9 cellular contexts compared by ENCODE assay signal in genomic region chr5:134435525-134435924, GRCh38. TPM values are rescaled to one million over a fixed set of nuclear protein-coding genes. Genes with fewer than 3 reads are reported as not detected.
DNase-seq lines count a peak whose midpoint lies in the region; ATAC-seq and TF ChIP-seq lines count a peak whose summit lies in the region.
"Had no signal": no experiment of that assay in that cellular context is flagged by ENCODE, and none has a peak within 500 bp of the region (broad histone marks: within the 10 kb centered on the region; RNA-seq: fewer than 3 reads in every experiment).

No MANE protein-coding gene starts in this region.

- no peaks in the 10 kb centered on the region for H3K9me2 ChIP-seq in MM.1S (replicated peaks; ENCODE audit: insufficient read depth, low read length)

- peaks cover 33% of the 10 kb centered on the region for H3K4me1 Mint-ChIP-seq in activated T-cell treated with anti-CD3 and anti-CD28 coated beads, Interleukin-2, amount 50 U/mL, for 24 hours (ENCODE audit: low read depth)
- H3K4me1 Mint-ChIP-seq in stimulated activated memory B cell treated with anti-CD40 and anti-IgM and Interleukin-4, amounts not matched to agents 10 μg/mL and 1 μg/mL and 100 μg/mL, for 72 hours: peaks cover 60% of the 10 kb centered on the region

- peaks cover 10% of the 10 kb centered on the region for H3F3A ChIP-seq in MM.1S (ENCODE audit: insufficient read depth, low read length)

- no peaks in the 10 kb centered on the region for H3K9me3 ChIP-seq in MM.1S (replicated peaks; ENCODE audit: insufficient read depth, low read length)
- no peaks in the 10 kb centered on the region for H3K9me3 ChIP-seq in fibroblast of lung (ENCODE audit: control insufficient read depth, insufficient read depth, low read depth, low read length)

- H4K20me1 ChIP-seq in MM.1S (ENCODE audit: insufficient read depth, low read length) (no peaks in the 10 kb centered on the region), fibroblast of lung (ENCODE audit: control insufficient read depth, extremely low read depth, insufficient read depth, low read length) (no peaks in the 10 kb centered on the region)

- H3K9ac ChIP-seq in MM.1S (ENCODE audit: low read length) (peak overlapping the region; percentile 91; the same call in 1 of the 2 replicates), fibroblast of lung (ENCODE audit: insufficient read depth, low read length) (no peak overlapping the region)

- H3K36me3 Mint-ChIP-seq in activated T-cell treated with anti-CD3 and anti-CD28 coated beads, Interleukin-2, amount 50 U/mL, for 24 hours (ENCODE audit: low read depth): no peaks in the 10 kb centered on the region
- H3K36me3 Mint-ChIP-seq in stimulated activated memory B cell treated with anti-CD40 and anti-IgM and Interleukin-4, amounts not matched to agents 10 μg/mL and 1 μg/mL and 100 μg/mL, for 72 hours: no peaks in the 10 kb centered on the region

- H3K27me3 ChIP-seq in MM.1S (replicated peaks; ENCODE audit: insufficient read depth, low read length) (no peaks in the 10 kb centered on the region), fibroblast of lung (ENCODE audit: control insufficient read depth, insufficient read depth, low read length) (no peaks in the 10 kb centered on the region)

- TF ChIP-seq CTCF in MM.1S (IDR thresholded peaks at IDR 0.05; ENCODE audit: low read length) (no peak), fibroblast of lung (conservative IDR thresholded peaks at IDR 0.05 in 1 of 2, IDR thresholded peaks at IDR 0.05 in 1 of 2; ENCODE audit: low read depth in 1 of 2, low read length in 2 of 2) (no peak)

- H3K4me2 ChIP-seq in MM.1S (ENCODE audit: low read depth, low read length): no peak overlapping the region
- H3K4me2 ChIP-seq in fibroblast of lung (ENCODE audit: extremely low read depth, insufficient read depth, low read length): no peak overlapping the region

- no peak overlapping the region for H3K4me3 Mint-ChIP-seq in activated T-cell treated with anti-CD3 and anti-CD28 coated beads, Interleukin-2, amount 50 U/mL, for 24 hours
- no peak overlapping the region for H3K4me3 Mint-ChIP-seq in stimulated activated memory B cell treated with anti-CD40 and anti-IgM and Interleukin-4, amounts not matched to agents 10 μg/mL and 1 μg/mL and 100 μg/mL, for 72 hours

- H2AFZ ChIP-seq in MM.1S (ENCODE audit: low read length) (no peak overlapping the region), fibroblast of lung (ENCODE audit: low read length) (no peak overlapping the region)

- H3K9me3 Mint-ChIP-seq in activated T-cell treated with anti-CD3 and anti-CD28 coated beads, Interleukin-2, amount 50 U/mL, for 24 hours: no peaks in the 10 kb centered on the region
- H3K9me3 Mint-ChIP-seq in stimulated activated memory B cell treated with anti-CD40 and anti-IgM and Interleukin-4, amounts not matched to agents 10 μg/mL and 1 μg/mL and 100 μg/mL, for 72 hours: no peaks in the 10 kb centered on the region

- DNase-seq in activated T-cell treated with anti-CD3 and anti-CD28 coated beads, Interleukin-2, amount 50 U/mL, for 24 hours: no peak
- DNase-seq in activated T-cell treated with anti-CD3 and anti-CD28 coated beads, Interleukin-2, amount 50 U/mL, for 1 hour: no peak
- DNase-seq in MM.1S: no peak
- DNase-seq in fibroblast of lung (ENCODE audit: low read depth in 2 of 2): peak; percentile 53 to 82
- DNase-seq in HUDEP-2 (lab: John Stamatoyannopoulos, UW; ENCODE audit: unreplicated experiment in 76 of 76): no peak
- no peak for DNase-seq in NCI-H2227 treated with DMSO at 0.1 percent for 48 hours (lab: John Stamatoyannopoulos, UW)
- DNase-seq: central memory CD4-positive, alpha-beta T cell had no signal

- peak overlapping the region; percentile 96; the same call in 1 of the 2 replicates for H3K27ac ChIP-seq in MM.1S (ENCODE audit: low read length)
- peak overlapping the region; percentile 94 for H3K27ac ChIP-seq in fibroblast of lung (ENCODE audit: insufficient read depth, low read length)

- H3K4me1 ChIP-seq in MM.1S (ENCODE audit: low read length) (peaks cover 21% of the 10 kb centered on the region), fibroblast of lung (ENCODE audit: control insufficient read depth, extremely low read depth, insufficient read depth, low read length) (peaks cover 37% of the 10 kb centered on the region)

- H3K27me3 Mint-ChIP-seq in activated T-cell treated with anti-CD3 and anti-CD28 coated beads, Interleukin-2, amount 50 U/mL, for 24 hours: no peaks in the 10 kb centered on the region
- H3K27me3 Mint-ChIP-seq in stimulated activated memory B cell treated with anti-CD40 and anti-IgM and Interleukin-4, amounts not matched to agents 10 μg/mL and 1 μg/mL and 100 μg/mL, for 72 hours: no peaks in the 10 kb centered on the region

- H3K36me3 ChIP-seq in MM.1S (replicated peaks; ENCODE audit: insufficient read depth, low read length) (no peaks in the 10 kb centered on the region), fibroblast of lung (ENCODE audit: control insufficient read depth, insufficient read depth, low read length) (no peaks in the 10 kb centered on the region)

- no peaks in the 10 kb centered on the region for H3K79me2 ChIP-seq in MM.1S (ENCODE audit: low read length)
- no peaks in the 10 kb centered on the region for H3K79me2 ChIP-seq in fibroblast of lung (ENCODE audit: control insufficient read depth, insufficient read depth, low read length)

- H3K27ac Mint-ChIP-seq in activated T-cell treated with anti-CD3 and anti-CD28 coated beads, Interleukin-2, amount 50 U/mL, for 24 hours: peak overlapping the region; percentile 11
- H3K27ac Mint-ChIP-seq in stimulated activated memory B cell treated with anti-CD40 and anti-IgM and Interleukin-4, amounts not matched to agents 10 μg/mL and 1 μg/mL and 100 μg/mL, for 72 hours: peak overlapping the region; percentile 6

- no peak for ATAC-seq in stimulated activated memory B cell treated with anti-CD40 and anti-IgM and Interleukin-4, amounts not matched to agents 10 μg/mL and 1 μg/mL and 100 μg/mL, for 72 hours
- no peak for ATAC-seq in GM21786 (IDR thresholded peaks at IDR 0.05; ENCODE audit: unreplicated experiment)

- no peak overlapping the region for H3K4me3 ChIP-seq in MM.1S (ENCODE audit: low read length)
- no peak overlapping the region for H3K4me3 ChIP-seq in fibroblast of lung (replicated peaks in 1 of 4; ENCODE audit: control extremely low read depth in 1 of 4, insufficient read depth in 1 of 4, low read depth in 3 of 4, low read length in 4 of 4)

RNA-seq across cellular contexts. Expression of gene CDKN2AIPNL, which starts 23.8 kb away (rescaled TPM):
- total RNA-seq in fibroblast of lung: 24.4 and 49.2 TPM in 2 replicates
- polyA plus RNA-seq in fibroblast of lung: 13.6 and 23.2 TPM in 2 replicates
- 16.0 and 29.0 TPM in 2 replicates for polyA plus RNA-seq in fibroblast of lung (2012)
- 2.1 and 3.0 TPM in 2 replicates for polyA minus RNA-seq in fibroblast of lung (ENCODE audit: low replicate concordance)

Comparison
In these comparisons a context has a peak if more than half of its experiments do, and no peak if none do; other contexts are left out.
1. DNase-seq: peak in fibroblast of lung (2 of 2); none in activated T-cell treated with anti-CD3 and anti-CD28 coated beads, Interleukin-2, amount 50 U/mL, for 24 hours (single experiment), activated T-cell treated with anti-CD3 and anti-CD28 coated beads, Interleukin-2, amount 50 U/mL, for 1 hour (single experiment), MM.1S (single experiment), HUDEP-2 (0 of 76) and NCI-H2227 treated with DMSO at 0.1 percent for 48 hours (single experiment).